1 cellular context compared by ENCODE assay signal in the genomic region with DNA sequence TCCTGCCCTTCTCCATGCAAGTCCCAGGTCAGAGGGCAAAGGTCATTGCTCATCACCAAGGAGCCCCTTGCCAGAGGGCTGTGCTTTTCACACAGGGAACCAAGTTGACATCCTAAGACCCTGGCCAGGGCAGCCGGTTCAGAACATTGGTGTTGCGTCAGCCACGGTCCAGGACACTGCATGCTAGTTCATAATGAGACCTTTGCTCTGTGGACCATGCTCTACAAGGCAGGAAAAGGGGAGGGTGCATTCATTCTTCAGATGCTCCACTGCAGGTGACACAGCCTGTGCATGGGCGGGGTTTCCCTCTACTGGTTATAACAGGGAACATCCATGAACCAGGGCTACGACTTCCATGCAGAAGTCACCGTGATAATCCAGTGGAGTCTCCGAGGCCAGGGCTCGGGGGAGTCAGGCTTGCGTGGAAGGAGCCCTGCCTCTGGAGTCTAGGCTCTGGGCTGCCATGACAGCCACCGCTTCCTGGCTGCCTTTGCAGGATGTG.
TF ChIP-seq lines count a peak whose summit lies in the region.

No MANE protein-coding gene starts in this region.

TF ChIP-seq in HEK293, 187 proteins besides CTCF, POLR2A, EP300 and RAD21 (continued from another document):
- TF ChIP-seq, protein P1, sequence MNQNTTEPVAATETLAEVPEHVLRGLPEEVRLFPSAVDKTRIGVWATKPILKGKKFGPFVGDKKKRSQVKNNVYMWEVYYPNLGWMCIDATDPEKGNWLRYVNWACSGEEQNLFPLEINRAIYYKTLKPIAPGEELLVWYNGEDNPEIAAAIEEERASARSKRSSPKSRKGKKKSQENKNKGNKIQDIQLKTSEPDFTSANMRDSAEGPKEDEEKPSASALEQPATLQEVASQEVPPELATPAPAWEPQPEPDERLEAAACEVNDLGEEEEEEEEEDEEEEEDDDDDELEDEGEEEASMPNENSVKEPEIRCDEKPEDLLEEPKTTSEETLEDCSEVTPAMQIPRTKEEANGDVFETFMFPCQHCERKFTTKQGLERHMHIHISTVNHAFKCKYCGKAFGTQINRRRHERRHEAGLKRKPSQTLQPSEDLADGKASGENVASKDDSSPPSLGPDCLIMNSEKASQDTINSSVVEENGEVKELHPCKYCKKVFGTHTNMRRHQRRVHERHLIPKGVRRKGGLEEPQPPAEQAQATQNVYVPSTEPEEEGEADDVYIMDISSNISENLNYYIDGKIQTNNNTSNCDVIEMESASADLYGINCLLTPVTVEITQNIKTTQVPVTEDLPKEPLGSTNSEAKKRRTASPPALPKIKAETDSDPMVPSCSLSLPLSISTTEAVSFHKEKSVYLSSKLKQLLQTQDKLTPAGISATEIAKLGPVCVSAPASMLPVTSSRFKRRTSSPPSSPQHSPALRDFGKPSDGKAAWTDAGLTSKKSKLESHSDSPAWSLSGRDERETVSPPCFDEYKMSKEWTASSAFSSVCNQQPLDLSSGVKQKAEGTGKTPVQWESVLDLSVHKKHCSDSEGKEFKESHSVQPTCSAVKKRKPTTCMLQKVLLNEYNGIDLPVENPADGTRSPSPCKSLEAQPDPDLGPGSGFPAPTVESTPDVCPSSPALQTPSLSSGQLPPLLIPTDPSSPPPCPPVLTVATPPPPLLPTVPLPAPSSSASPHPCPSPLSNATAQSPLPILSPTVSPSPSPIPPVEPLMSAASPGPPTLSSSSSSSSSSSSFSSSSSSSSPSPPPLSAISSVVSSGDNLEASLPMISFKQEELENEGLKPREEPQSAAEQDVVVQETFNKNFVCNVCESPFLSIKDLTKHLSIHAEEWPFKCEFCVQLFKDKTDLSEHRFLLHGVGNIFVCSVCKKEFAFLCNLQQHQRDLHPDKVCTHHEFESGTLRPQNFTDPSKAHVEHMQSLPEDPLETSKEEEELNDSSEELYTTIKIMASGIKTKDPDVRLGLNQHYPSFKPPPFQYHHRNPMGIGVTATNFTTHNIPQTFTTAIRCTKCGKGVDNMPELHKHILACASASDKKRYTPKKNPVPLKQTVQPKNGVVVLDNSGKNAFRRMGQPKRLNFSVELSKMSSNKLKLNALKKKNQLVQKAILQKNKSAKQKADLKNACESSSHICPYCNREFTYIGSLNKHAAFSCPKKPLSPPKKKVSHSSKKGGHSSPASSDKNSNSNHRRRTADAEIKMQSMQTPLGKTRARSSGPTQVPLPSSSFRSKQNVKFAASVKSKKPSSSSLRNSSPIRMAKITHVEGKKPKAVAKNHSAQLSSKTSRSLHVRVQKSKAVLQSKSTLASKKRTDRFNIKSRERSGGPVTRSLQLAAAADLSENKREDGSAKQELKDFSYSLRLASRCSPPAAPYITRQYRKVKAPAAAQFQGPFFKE (tag by site-specific recombination; IDR thresholded peaks at IDR 0.05; ENCODE audit: borderline replicate concordance) = no peak
- TF ChIP-seq, protein P2, sequence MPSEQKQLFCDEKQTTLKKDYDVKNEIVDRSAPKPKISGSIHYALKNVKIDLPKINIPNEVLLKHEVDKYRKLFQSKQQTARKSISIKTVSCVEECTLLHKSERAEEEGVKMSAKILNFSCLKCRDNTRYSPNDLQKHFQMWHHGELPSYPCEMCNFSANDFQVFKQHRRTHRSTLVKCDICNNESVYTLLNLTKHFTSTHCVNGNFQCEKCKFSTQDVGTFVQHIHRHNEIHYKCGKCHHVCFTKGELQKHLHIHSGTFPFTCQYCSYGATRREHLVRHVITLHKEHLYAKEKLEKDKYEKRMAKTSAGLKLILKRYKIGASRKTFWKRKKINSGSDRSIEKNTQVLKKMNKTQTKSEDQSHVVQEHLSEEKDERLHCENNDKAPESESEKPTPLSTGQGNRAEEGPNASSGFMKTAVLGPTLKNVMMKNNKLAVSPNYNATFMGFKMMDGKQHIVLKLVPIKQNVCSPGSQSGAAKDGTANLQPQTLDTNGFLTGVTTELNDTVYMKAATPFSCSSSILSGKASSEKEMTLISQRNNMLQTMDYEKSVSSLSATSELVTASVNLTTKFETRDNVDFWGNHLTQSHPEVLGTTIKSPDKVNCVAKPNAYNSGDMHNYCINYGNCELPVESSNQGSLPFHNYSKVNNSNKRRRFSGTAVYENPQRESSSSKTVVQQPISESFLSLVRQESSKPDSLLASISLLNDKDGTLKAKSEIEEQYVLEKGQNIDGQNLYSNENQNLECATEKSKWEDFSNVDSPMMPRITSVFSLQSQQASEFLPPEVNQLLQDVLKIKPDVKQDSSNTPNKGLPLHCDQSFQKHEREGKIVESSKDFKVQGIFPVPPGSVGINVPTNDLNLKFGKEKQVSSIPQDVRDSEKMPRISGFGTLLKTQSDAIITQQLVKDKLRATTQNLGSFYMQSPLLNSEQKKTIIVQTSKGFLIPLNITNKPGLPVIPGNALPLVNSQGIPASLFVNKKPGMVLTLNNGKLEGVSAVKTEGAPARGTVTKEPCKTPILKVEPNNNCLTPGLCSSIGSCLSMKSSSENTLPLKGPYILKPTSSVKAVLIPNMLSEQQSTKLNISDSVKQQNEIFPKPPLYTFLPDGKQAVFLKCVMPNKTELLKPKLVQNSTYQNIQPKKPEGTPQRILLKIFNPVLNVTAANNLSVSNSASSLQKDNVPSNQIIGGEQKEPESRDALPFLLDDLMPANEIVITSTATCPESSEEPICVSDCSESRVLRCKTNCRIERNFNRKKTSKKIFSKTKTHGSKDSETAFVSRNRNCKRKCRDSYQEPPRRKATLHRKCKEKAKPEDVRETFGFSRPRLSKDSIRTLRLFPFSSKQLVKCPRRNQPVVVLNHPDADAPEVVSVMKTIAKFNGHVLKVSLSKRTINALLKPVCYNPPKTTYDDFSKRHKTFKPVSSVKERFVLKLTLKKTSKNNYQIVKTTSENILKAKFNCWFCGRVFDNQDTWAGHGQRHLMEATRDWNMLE (tag by site-specific recombination; conservative IDR thresholded peaks at IDR 0.05; ENCODE audit: low read depth) = no peak
- TF ChIP-seq ZNF184 (tag by site-specific recombination; IDR thresholded peaks at IDR 0.05) (no peak), ZNF211 (tag by site-specific recombination; IDR thresholded peaks at IDR 0.05; ENCODE audit: low read depth) (no peak), ZNF626 (tag by site-specific recombination; IDR thresholded peaks at IDR 0.05) (no peak), SETDB1 (IDR thresholded peaks at IDR 0.05; ENCODE audit: insufficient read length, low read length) (no peak)
- TF ChIP-seq, protein P3, sequence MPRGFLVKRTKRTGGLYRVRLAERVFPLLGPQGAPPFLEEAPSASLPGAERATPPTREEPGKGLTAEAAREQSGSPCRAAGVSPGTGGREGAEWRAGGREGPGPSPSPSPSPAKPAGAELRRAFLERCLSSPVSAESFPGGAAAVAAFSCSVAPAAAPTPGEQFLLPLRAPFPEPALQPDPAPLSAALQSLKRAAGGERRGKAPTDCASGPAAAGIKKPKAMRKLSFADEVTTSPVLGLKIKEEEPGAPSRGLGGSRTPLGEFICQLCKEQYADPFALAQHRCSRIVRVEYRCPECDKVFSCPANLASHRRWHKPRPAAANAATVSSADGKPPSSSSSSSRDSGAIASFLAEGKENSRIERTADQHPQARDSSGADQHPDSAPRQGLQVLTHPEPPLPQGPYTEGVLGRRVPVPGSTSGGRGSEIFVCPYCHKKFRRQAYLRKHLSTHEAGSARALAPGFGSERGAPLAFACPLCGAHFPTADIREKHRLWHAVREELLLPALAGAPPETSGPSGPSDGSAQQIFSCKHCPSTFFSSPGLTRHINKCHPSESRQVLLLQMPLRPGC (tag by site-specific recombination; IDR thresholded peaks at IDR 0.05) = no peak
